ENCODE assay signal across 8 cellular contexts in genomic region chr14:65961004-65961403, GRCh38.
DNase-seq lines count a peak whose midpoint lies in the region; ATAC-seq and TF ChIP-seq lines count a peak whose summit lies in the region.

No MANE protein-coding gene starts in this region.

- no peaks in the 10 kb centered on the region for H3K36me3 Mint-ChIP-seq in activated CD4-positive, alpha-beta T cell treated with anti-CD3 and anti-CD28 coated beads, Interleukin-2, amount 10 ng/mL, durations not matched to agents 7 days and 5 days (ENCODE audit: low read depth)
- no peaks in the 10 kb centered on the region for H3K36me3 Mint-ChIP-seq in naive thymus-derived CD8-positive, alpha-beta T cell

- peak; percentile 53 for DNase-seq in AG08395 (ENCODE audit: low spot score)
- peak; percentile 62 for DNase-seq in NB4 (ENCODE audit: low read depth)
- DNase-seq in activated CD4-positive, alpha-beta T cell treated with anti-CD3 and anti-CD28 coated beads, Interleukin-2, amount 10 ng/mL, durations not matched to agents 7 days and 5 days: peak; percentile 59
- peak; percentile 23 to 44 (median 26) for DNase-seq in effector memory CD4-positive, alpha-beta T cell
- DNase-seq in naive thymus-derived CD8-positive, alpha-beta T cell: peak; percentile 35 to 68 (median 51)
- DNase-seq in upper lobe of left lung: peak in 1 of 2 donors; percentile 40

- TF ChIP-seq CTCF in NB4 (IDR thresholded peaks at IDR 0.05; ENCODE audit: low read depth, low read length) (peak; percentile 82), upper lobe of left lung (IDR thresholded peaks at IDR 0.05) (peak; percentile 2 to 56 (median 43))

- no peak for TF ChIP-seq EP300 in upper lobe of left lung (IDR thresholded peaks at IDR 0.05)

- H3K36me3 ChIP-seq in effector memory CD4-positive, alpha-beta T cell (ENCODE audit: control insufficient read depth, insufficient read depth, low read length): no peaks in the 10 kb centered on the region
- H3K36me3 ChIP-seq in upper lobe of left lung: no peaks in the 10 kb centered on the region

- H3K27ac ChIP-seq in effector memory CD4-positive, alpha-beta T cell (ENCODE audit: insufficient read depth, low read length, poor library complexity, severe bottlenecking): no peak overlapping the region
- H3K27ac ChIP-seq in upper lobe of left lung: no peak overlapping the region

- TF ChIP-seq POLR2A in NB4 (IDR thresholded peaks at IDR 0.05; ENCODE audit: extremely low read depth, insufficient read length) (no peak), upper lobe of left lung (IDR thresholded peaks at IDR 0.05) (no peak)

- CTCF ChIA-PET in activated CD4-positive, alpha-beta T cell treated with anti-CD3 and anti-CD28 coated beads, Interleukin-2, amount 10 ng/mL, durations not matched to agents 7 days and 5 days (lab: Charles Lee): interaction anchor here (0.6 to 1.9 kb wide), 17 partner anchors 9 to 796 kb away, joined by 3 to 12 read pairs (median 4); no protein-coding TSS in a partner anchor

- H3K9me3 ChIP-seq in effector memory CD4-positive, alpha-beta T cell (ENCODE audit: control insufficient read depth, low read length): no peaks in the 10 kb centered on the region
- H3K9me3 ChIP-seq in upper lobe of left lung: no peaks in the 10 kb centered on the region

- 39 to 40% methylated on average over 7 of the region's 7 CpGs for WGBS in upper lobe of left lung, 2 donors

- peaks cover 40% of the 10 kb centered on the region for H3K4me1 Mint-ChIP-seq in activated CD4-positive, alpha-beta T cell treated with anti-CD3 and anti-CD28 coated beads, Interleukin-2, amount 10 ng/mL, durations not matched to agents 7 days and 5 days
- peaks cover 19 to 28% (median 25%) of the 10 kb centered on the region in 4 donors for H3K4me1 Mint-ChIP-seq in naive thymus-derived CD8-positive, alpha-beta T cell

- peaks cover 11% of the 10 kb centered on the region for H3K27me3 Mint-ChIP-seq in activated CD4-positive, alpha-beta T cell treated with anti-CD3 and anti-CD28 coated beads, Interleukin-2, amount 10 ng/mL, durations not matched to agents 7 days and 5 days
- H3K27me3 Mint-ChIP-seq in naive thymus-derived CD8-positive, alpha-beta T cell: peaks cover 0 to 2% (median 0%) of the 10 kb centered on the region in 5 donors

- no peak overlapping the region for H3K27ac Mint-ChIP-seq in activated CD4-positive, alpha-beta T cell treated with anti-CD3 and anti-CD28 coated beads, Interleukin-2, amount 10 ng/mL, durations not matched to agents 7 days and 5 days
- H3K27ac Mint-ChIP-seq in naive thymus-derived CD8-positive, alpha-beta T cell: peak overlapping the region in 2 of 10 donors; percentile 22 to 45

- H3K9me3 Mint-ChIP-seq in activated CD4-positive, alpha-beta T cell treated with anti-CD3 and anti-CD28 coated beads, Interleukin-2, amount 10 ng/mL, durations not matched to agents 7 days and 5 days: no peaks in the 10 kb centered on the region
- H3K9me3 Mint-ChIP-seq in naive thymus-derived CD8-positive, alpha-beta T cell: no peaks in the 10 kb centered on the region

- ATAC-seq in GM18868 (IDR thresholded peaks at IDR 0.05; ENCODE audit: unreplicated experiment): peak; percentile 68
- ATAC-seq in naive thymus-derived CD8-positive, alpha-beta T cell: peak; percentile 68 to 83
- peak in 1 of 2 donors; percentile 68 for ATAC-seq in upper lobe of left lung (ENCODE audit: low FRiP score in 2 of 2)
- ATAC-seq in HG03097 (IDR thresholded peaks at IDR 0.05; ENCODE audit: low FRiP score, unreplicated experiment): no peak

- no peaks in the 10 kb centered on the region for H3K27me3 ChIP-seq in effector memory CD4-positive, alpha-beta T cell (replicated peaks; ENCODE audit: control insufficient read depth, insufficient read depth, low read length, poor library complexity, severe bottlenecking)
- H3K27me3 ChIP-seq in upper lobe of left lung: no peaks in the 10 kb centered on the region

- H3K4me3 ChIP-seq in NB4 (ENCODE audit: low read depth, low read length): no peak overlapping the region
- no peak overlapping the region for H3K4me3 ChIP-seq in effector memory CD4-positive, alpha-beta T cell (ENCODE audit: insufficient read depth, low read depth, low read length, poor library complexity, severe bottlenecking)
- no peak overlapping the region for H3K4me3 ChIP-seq in upper lobe of left lung

- POLR2A ChIA-PET in activated CD4-positive, alpha-beta T cell treated with anti-CD3 and anti-CD28 coated beads, Interleukin-2, amount 10 ng/mL, durations not matched to agents 7 days and 5 days (lab: Charles Lee): interaction anchor here (0.5 to 0.7 kb wide), 2 partner anchors 617 to 936 kb away, joined by 3 read pairs; no protein-coding TSS in a partner anchor
- POLR2A ChIA-PET in naive thymus-derived CD8-positive, alpha-beta T cell (lab: Charles Lee): interaction anchor here (1.2 to 4.2 kb wide), 2 partner anchors 114 to 137 kb away, joined by 5 to 19 read pairs; no protein-coding TSS in a partner anchor

- peaks cover 7% of the 10 kb centered on the region for H3K4me1 ChIP-seq in effector memory CD4-positive, alpha-beta T cell (ENCODE audit: control insufficient read depth, insufficient read depth, low read length, poor library complexity, severe bottlenecking)
- H3K4me1 ChIP-seq in upper lobe of left lung: no peaks in the 10 kb centered on the region

- H3K4me3 Mint-ChIP-seq in activated CD4-positive, alpha-beta T cell treated with anti-CD3 and anti-CD28 coated beads, Interleukin-2, amount 10 ng/mL, durations not matched to agents 7 days and 5 days: no peak overlapping the region
- no peak overlapping the region for H3K4me3 Mint-ChIP-seq in naive thymus-derived CD8-positive, alpha-beta T cell
